Comparison of ENCODE assay signal across 16 cellular contexts in the genomic region with DNA sequence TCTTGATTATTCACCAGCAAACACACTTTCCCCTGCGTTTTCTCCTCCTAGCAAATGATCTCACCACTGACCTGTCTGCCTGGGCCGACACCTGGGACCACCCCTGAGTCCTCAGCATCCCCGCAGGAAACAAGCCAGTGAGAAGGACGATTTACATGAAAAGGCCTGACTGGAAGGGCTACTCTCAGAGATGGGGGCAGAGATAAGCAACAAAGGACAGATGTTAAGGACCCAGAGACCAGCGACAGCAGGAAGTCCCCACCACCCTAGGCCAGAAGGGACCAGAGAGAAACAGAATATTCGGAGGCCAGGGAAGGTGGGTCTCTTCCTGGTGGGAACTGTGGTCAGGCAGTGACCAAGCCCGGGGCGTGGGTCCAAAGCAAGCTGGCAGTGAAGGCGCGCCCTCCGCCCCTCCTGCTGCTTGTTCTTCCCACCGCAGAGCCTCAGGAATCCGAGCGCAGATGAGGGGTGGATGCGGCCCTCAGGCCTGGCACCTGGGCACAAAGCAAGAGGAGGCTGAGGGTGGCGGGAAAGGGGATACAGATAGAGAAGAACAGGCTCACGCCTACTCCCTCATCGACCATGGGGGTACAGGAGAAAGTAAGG. TPM values are rescaled to one million over a fixed set of nuclear protein-coding genes. Genes with fewer than 3 reads are reported as not detected.
DNase-seq lines count a peak whose midpoint lies in the region; ATAC-seq and TF ChIP-seq lines count a peak whose summit lies in the region.
"Had no signal": no experiment of that assay in that cellular context is flagged by ENCODE, and none has a peak within 500 bp of the region (broad histone marks: within the 10 kb centered on the region; RNA-seq: fewer than 3 reads in every experiment).

No MANE protein-coding gene starts in this region.

- POLR2A ChIA-PET in WTC11 (lab: Charles Lee), result no interaction called here

- H3K27me3 ChIP-seq in neural progenitor cell (no peaks in the 10 kb centered on the region), colonic mucosa (no peaks in the 10 kb centered on the region)

- H3K4me1 ChIP-seq in neural progenitor cell, result peaks cover 11% of the 10 kb centered on the region
- H3K4me1 ChIP-seq in colonic mucosa, result no peaks in the 10 kb centered on the region
- H3K4me1 ChIP-seq: A549, Caco-2 had no signal

- H3K4me1 Mint-ChIP-seq in WTC11 (peaks cover 39% of the 10 kb centered on the region), neural progenitor cell (peaks cover 21% of the 10 kb centered on the region)
- H3K4me1 Mint-ChIP-seq: IgD-negative memory B cell had no signal

- in situ Hi-C loops in GM13976 (cut with MboI; ENCODE audit: low sequenced_read_pairs, unreplicated experiment), result no loop called here

- H3K4me3 ChIP-seq in neural progenitor cell (no peak overlapping the region), colonic mucosa (no peak overlapping the region)
- H3K4me3 ChIP-seq: A549 had no signal

- H4K20me1 ChIP-seq in neural progenitor cell (ENCODE audit: low read depth), result peaks cover 9% of the 10 kb centered on the region

- no peak overlapping the region for H3K4me2 ChIP-seq in neural progenitor cell
- H3K4me2 ChIP-seq: A549 had no signal

- no peak overlapping the region for H2AFZ ChIP-seq in neural progenitor cell (replicated peaks)

- H3K27ac Mint-ChIP-seq in WTC11 (peak overlapping the region; percentile 4; the same call in 1 of the 2 replicates), neural progenitor cell (peak overlapping the region; percentile 21)
- H3K27ac Mint-ChIP-seq: CD4-positive, alpha-beta T cell had no signal

- peak; percentile 60 for DNase-seq in ELF-1 (ENCODE audit: low read depth, low spot score)
- DNase-seq in WTC11 (ENCODE audit: low spot score), result no peak
- DNase-seq in iPS-NIHi11 (ENCODE audit: low spot score), result peak; percentile 46
- no peak for DNase-seq in neural progenitor cell (ENCODE audit: low spot score)
- no peak for DNase-seq in GM13976 (ENCODE audit: low spot score)
- DNase-seq in colonic mucosa, result no peak
- DNase-seq: AML-193; Caco-2; CD4-positive, alpha-beta T cell; GDM1 had no signal

- peaks cover 7% of the 10 kb centered on the region for H3F3A ChIP-seq in neural progenitor cell (ENCODE audit: low read depth)

- H3K9me3 Mint-ChIP-seq in WTC11 (peaks cover 7% of the 10 kb centered on the region), neural progenitor cell (peaks cover 13% of the 10 kb centered on the region)

- H3K27me3 Mint-ChIP-seq in WTC11 (ENCODE audit: low read depth) (no peaks in the 10 kb centered on the region; the same call in 1 of the 2 replicates), neural progenitor cell (ENCODE audit: insufficient read depth, low read depth) (peaks cover 4% of the 10 kb centered on the region)
- H3K27me3 Mint-ChIP-seq: IgD-negative memory B cell had no signal

- H3K79me2 ChIP-seq in neural progenitor cell (ENCODE audit: low read depth), result no peaks in the 10 kb centered on the region

- peak; percentile 34 for ATAC-seq in WTC11
- ATAC-seq in HG02840 (IDR thresholded peaks at IDR 0.05; ENCODE audit: low FRiP score, unreplicated experiment), result no peak
- ATAC-seq: A549, HepG2 had no signal

- H3K36me3 ChIP-seq in neural progenitor cell (no peaks in the 10 kb centered on the region), colonic mucosa (no peaks in the 10 kb centered on the region)

- intact Hi-C loops in colonic mucosa (cut with DNase I), result no loop called here

- H3K9me3 ChIP-seq in neural progenitor cell (ENCODE audit: low read depth) (no peaks in the 10 kb centered on the region), colonic mucosa (no peaks in the 10 kb centered on the region)

- CTCF ChIA-PET in WTC11 (lab: Charles Lee), result no interaction called here

- no peak overlapping the region for H3K9ac ChIP-seq in neural progenitor cell
- H3K9ac ChIP-seq in colonic mucosa (ENCODE audit: low read depth in 2 of 2, low read length in 2 of 2), result no peak overlapping the region

- TF ChIP-seq CTCF in WTC11 (IDR thresholded peaks at IDR 0.05), result no peak
- TF ChIP-seq CTCF in neural progenitor cell (IDR thresholded peaks at IDR 0.05), result no peak
- TF ChIP-seq CTCF in GM13976 (IDR thresholded peaks at IDR 0.05; ENCODE audit: borderline replicate concordance, control extremely low read depth, extremely low read depth, insufficient read depth, missing control alignments), result no peak
- TF ChIP-seq CTCF in colonic mucosa (IDR thresholded peaks at IDR 0.05), result no peak

- peaks cover 24% of the 10 kb centered on the region for H3K36me3 Mint-ChIP-seq in WTC11
- peaks cover 27% of the 10 kb centered on the region for H3K36me3 Mint-ChIP-seq in neural progenitor cell

- H3K4me3 Mint-ChIP-seq in WTC11 (no peak overlapping the region), neural progenitor cell (no peak overlapping the region)
- H3K4me3 Mint-ChIP-seq: CD4-positive, alpha-beta T cell had no signal

- H3K27ac ChIP-seq in neural progenitor cell (no peak overlapping the region), colonic mucosa (no peak overlapping the region)
- H3K27ac ChIP-seq: 22Rv1, A549, C4-2B had no signal

TF ChIP-seq in WTC11, 78 proteins besides CTCF, POLR2A, EP300 and RAD21:
- TF ChIP-seq ZNF121 (CRISPR knock-in tag; IDR thresholded peaks at IDR 0.05) (peak; percentile 67), ETV6 (CRISPR knock-in tag; IDR thresholded peaks at IDR 0.05) (0 out of 2 replicates have a peak, but pooled peaks have one; percentile 51), ZNF317 (CRISPR knock-in tag; IDR thresholded peaks at IDR 0.05; ENCODE audit: borderline replicate concordance, low read depth) (no peak)

RNA-seq across cellular contexts. Expression of a gene that starts 55.8 kb away (rescaled TPM):
- total RNA-seq in WTC11 (2021) (21.1 to 23.2 TPM (median 22.7 TPM) in 3 replicates), neural progenitor cell (ENCODE audit: low replicate concordance) (36.7 and 44.0 TPM in 2 replicates), colonic mucosa (1 to 10 TPM; 2.1 to 4.8 TPM)

Comparison
In these comparisons a context has a peak if more than half of its experiments do, and no peak if none do; other contexts are left out.
1. DNase-seq: peak in ELF-1 (single experiment) and iPS-NIHi11 (single experiment); none in WTC11 (single experiment), neural progenitor cell (single experiment), GM13976 (single experiment) and colonic mucosa (single experiment).